31 cellular contexts compared by ENCODE assay signal in genomic region chr2:41395692-41396091, GRCh38.
DNase-seq lines count a peak whose midpoint lies in the region; ATAC-seq, FAIRE-seq and TF ChIP-seq lines count a peak whose summit lies in the region.
"Had no signal": no experiment of that assay in that cellular context is flagged by ENCODE, and none has a peak within 500 bp of the region (broad histone marks: within the 10 kb centered on the region; RNA-seq: fewer than 3 reads in every experiment).

No MANE protein-coding gene starts in this region.

- intact Hi-C loops in HepG2 (cut with micrococcal nuclease; ENCODE audit: unreplicated experiment) (no loop called here), right lobe of liver (cut with DNase I) (no loop called here), K562 (cut with micrococcal nuclease) (no loop called here)

- no peak for DNase-seq in HepG2 (ENCODE audit: low spot score)
- no peak for DNase-seq in right lobe of liver
- DNase-seq in K562 (ENCODE audit: extremely low read depth in 1 of 4, low spot score in 3 of 4) = no peak
- DNase-seq: 8988T; ACHN; AML-193; BE2C; C1 segment of cervical spinal cord; Caco-2; Calu3; CD4-positive, alpha-beta memory T cell; CD4-positive, alpha-beta T cell; CD4-positive, CD25-positive, alpha-beta regulatory T cell; CD8-positive, alpha-beta memory T cell; CD8-positive, alpha-beta T cell; COR-L47; DMS 273 treated with DMSO at 0.1 percent for 48 hours; DMS153; DMS53; DMS79; DMS79 treated with DMSO at 0.1 percent for 48 hours; DND-41; EL had no signal

- H3K4me1 ChIP-seq in HepG2 (ENCODE audit: insufficient read depth, low read length) (no peaks in the 10 kb centered on the region), right lobe of liver (no peaks in the 10 kb centered on the region), K562 (replicated peaks in 1 of 2; ENCODE audit: control insufficient read depth in 2 of 2, insufficient read depth in 2 of 2, low read length in 2 of 2) (no peaks in the 10 kb centered on the region)
- H3K4me1 ChIP-seq: A549; BLaER1; BLaER1 treated with 17β-estradiol and CSF1 and Interleukin-3, amounts not matched to agents 10 nM and 100 nM; Caco-2 had no signal

- H3K9ac ChIP-seq in HepG2 (ENCODE audit: insufficient read depth, low read depth, low read length) = no peak overlapping the region
- H3K9ac ChIP-seq in K562 (ENCODE audit: insufficient read depth in 1 of 2, low read depth in 2 of 2, low read length in 2 of 2) = no peak overlapping the region
- H3K9ac ChIP-seq: BLaER1; BLaER1 treated with 17β-estradiol and CSF1 and Interleukin-3, amounts not matched to agents 10 nM and 100 nM had no signal

- H3K27ac ChIP-seq in HepG2 (ENCODE audit: extremely low read length, insufficient read depth, low read length) (no peak overlapping the region), right lobe of liver (no peak overlapping the region), K562 (ENCODE audit: extremely low read depth, low read depth, low read length) (no peak overlapping the region)
- H3K27ac ChIP-seq: 22Rv1; A549; BLaER1; BLaER1 treated with 17β-estradiol and CSF1 and Interleukin-3, amounts not matched to agents 10 nM and 100 nM; C4-2B had no signal

- in situ Hi-C loops in HepG2 (cut with HindIII; ENCODE audit: extremely low pct_ligation_motif_present, low pct_unique_long_range_greater_than_20kb) (no loop called here), K562 (cut with MboI) (no loop called here)

- H3K4me3 ChIP-seq in HepG2 (replicated peaks in 1 of 3; ENCODE audit: insufficient read depth in 1 of 3, low read depth in 2 of 3, low read length in 3 of 3) = no peak overlapping the region
- no peak overlapping the region for H3K4me3 ChIP-seq in right lobe of liver
- no peak overlapping the region for H3K4me3 ChIP-seq in K562
- H3K4me3 ChIP-seq: A549; BLaER1; BLaER1 treated with 17β-estradiol and CSF1 and Interleukin-3, amounts not matched to agents 10 nM and 100 nM had no signal

- no peaks in the 10 kb centered on the region for H3K27me3 ChIP-seq in HepG2 (ENCODE audit: control insufficient read depth in 1 of 2, insufficient read depth in 2 of 2, low read length in 2 of 2)
- no peaks in the 10 kb centered on the region for H3K27me3 ChIP-seq in right lobe of liver
- no peaks in the 10 kb centered on the region for H3K27me3 ChIP-seq in K562 (ENCODE audit: control insufficient read depth in 2 of 2, insufficient read depth in 2 of 2, low read length in 2 of 2)
- H3K27me3 ChIP-seq: BE2C; BLaER1; BLaER1 treated with 17β-estradiol and CSF1 and Interleukin-3, amounts not matched to agents 10 nM and 100 nM had no signal

- H3K9me3 ChIP-seq in HepG2 (ENCODE audit: low read length) (no peaks in the 10 kb centered on the region), right lobe of liver (no peaks in the 10 kb centered on the region), K562 (replicated peaks; ENCODE audit: control insufficient read depth, insufficient read depth, low read depth, low read length) (no peaks in the 10 kb centered on the region)
- H3K9me3 ChIP-seq: A549, BE2C had no signal

- no peak overlapping the region for H3K4me2 ChIP-seq in HepG2 (ENCODE audit: low read depth, low read length)
- no peak overlapping the region for H3K4me2 ChIP-seq in K562 (ENCODE audit: insufficient read depth, low read length)
- H3K4me2 ChIP-seq: A549; BLaER1; BLaER1 treated with 17β-estradiol and CSF1 and Interleukin-3, amounts not matched to agents 10 nM and 100 nM had no signal

- H3K9me1 ChIP-seq in K562 (ENCODE audit: control insufficient read depth, insufficient read depth, low read length) = no peaks in the 10 kb centered on the region

- CTCF ChIA-PET in HepG2 (lab: Yijun Ruan, JAX; ENCODE audit: low intra/inter-chr PET ratio, low total read pairs) = no interaction called here
- CTCF ChIA-PET in K562 (lab: Yijun Ruan, JAX; ENCODE audit: low intra/inter-chr PET ratio) = no interaction called here

- no peaks in the 10 kb centered on the region for H3K36me3 ChIP-seq in HepG2 (replicated peaks in 1 of 2; ENCODE audit: control insufficient read depth in 1 of 2, insufficient read depth in 2 of 2, low read length in 2 of 2)
- no peaks in the 10 kb centered on the region for H3K36me3 ChIP-seq in right lobe of liver
- no peaks in the 10 kb centered on the region for H3K36me3 ChIP-seq in K562 (ENCODE audit: control insufficient read depth, insufficient read depth, low read length)
- H3K36me3 ChIP-seq: BE2C; BLaER1; BLaER1 treated with 17β-estradiol and CSF1 and Interleukin-3, amounts not matched to agents 10 nM and 100 nM had no signal

- H3K79me2 ChIP-seq in HepG2 (ENCODE audit: insufficient read depth, low read length) (no peaks in the 10 kb centered on the region), K562 (ENCODE audit: control insufficient read depth, insufficient read depth, low read length) (no peaks in the 10 kb centered on the region)

- POLR2A ChIA-PET in HepG2 (lab: Yijun Ruan, JAX) = no interaction called here
- POLR2A ChIA-PET in K562 (lab: Yijun Ruan, JAX) = no interaction called here

- BruUV-seq in HepG2 (replicated peaks; lab: Mats Ljungman, UMichigan) = no TSS peak
- BruUV-seq in K562 (replicated peaks; lab: Mats Ljungman, UMichigan) = no TSS peak

- H4K20me1 ChIP-seq in HepG2 (ENCODE audit: insufficient read depth, low read length) = no peaks in the 10 kb centered on the region
- no peaks in the 10 kb centered on the region for H4K20me1 ChIP-seq in K562 (replicated peaks; ENCODE audit: control insufficient read depth, insufficient read depth, low read length)
- H4K20me1 ChIP-seq: BLaER1; BLaER1 treated with 17β-estradiol and CSF1 and Interleukin-3, amounts not matched to agents 10 nM and 100 nM had no signal

- no peak for TF ChIP-seq EP300 in HepG2 (IDR thresholded peaks at IDR 0.05; ENCODE audit: low read depth in 2 of 2, low read length in 2 of 2)
- no peak for TF ChIP-seq EP300 in HepG2 (CRISPR knock-in tag; IDR thresholded peaks at IDR 0.05; ENCODE audit: borderline replicate concordance)
- no peak for TF ChIP-seq EP300 in K562 (IDR thresholded peaks at IDR 0.05; ENCODE audit: low read length)

- ATAC-seq in HepG2 (no peak), right lobe of liver (no peak), K562 (no peak), GM18498 (IDR thresholded peaks at IDR 0.05; ENCODE audit: unreplicated experiment) (no peak)
- ATAC-seq: A549; CD8-positive, alpha-beta T cell had no signal

- no peak overlapping the region for H2AFZ ChIP-seq in HepG2 (ENCODE audit: low read length)
- no peak overlapping the region for H2AFZ ChIP-seq in K562 (ENCODE audit: low read depth, low read length)

- TF ChIP-seq POLR2A in HepG2 (IDR thresholded peaks at IDR 0.05; ENCODE audit: insufficient read depth in 1 of 2, low read depth in 2 of 2, low read length in 2 of 2) (no peak), right lobe of liver (IDR thresholded peaks at IDR 0.05) (no peak), K562 (conservative IDR thresholded peaks at IDR 0.05) (no peak)

- TF ChIP-seq RAD21 in HepG2 (CRISPR knock-in tag; IDR thresholded peaks at IDR 0.05) (no peak), K562 (CRISPR knock-in tag; conservative IDR thresholded peaks at IDR 0.05 in 1 of 2, IDR thresholded peaks at IDR 0.05 in 1 of 2) (no peak)

- no peak for TF ChIP-seq CTCF in HepG2 (CRISPR knock-in tag; IDR thresholded peaks at IDR 0.05)
- no peak for TF ChIP-seq CTCF in right lobe of liver (IDR thresholded peaks at IDR 0.05)
- no peak for TF ChIP-seq CTCF in K562 (IDR thresholded peaks at IDR 0.05 in 2 of 3, conservative IDR thresholded peaks at IDR 0.05 in 1 of 3; ENCODE audit: insufficient read depth in 2 of 3, low read depth in 1 of 3, low read length in 3 of 3)

- 6% methylated on average over 3 of the region's 3 CpGs for WGBS in HepG2 (ENCODE audit: low lambda C conversion rate)
- WGBS in right lobe of liver (ENCODE audit: insufficient coverage, low coverage, low lambda C conversion rate, missing lambda C conversion rate) = 52% methylated on average over 3 of the region's 3 CpGs
- 3% methylated on average over 3 of the region's 3 CpGs for WGBS in K562 (ENCODE audit: insufficient coverage, low coverage, missing lambda C conversion rate)

- no peak for FAIRE-seq in HepG2 (lab: Jason Lieb, UNC)
- FAIRE-seq in K562 (lab: Jason Lieb, UNC) = no peak
- FAIRE-seq: A204.1, A549, D721Med had no signal

TF ChIP-seq in HepG2, 621 proteins besides CTCF, POLR2A, EP300 and RAD21 (continues in another document):
- TF ChIP-seq ZNF430 (CRISPR knock-in tag; IDR thresholded peaks at IDR 0.05) (no peak), HNRNPK (IDR thresholded peaks at IDR 0.05; ENCODE audit: low read depth, low read length, poor library complexity, severe bottlenecking) (no peak), TSC22D2 (CRISPR knock-in tag; IDR thresholded peaks at IDR 0.05; ENCODE audit: borderline replicate concordance) (no peak), ZNF275 (CRISPR knock-in tag; IDR thresholded peaks at IDR 0.05; ENCODE audit: borderline replicate concordance) (no peak), ZFP90 (CRISPR knock-in tag; IDR thresholded peaks at IDR 0.05; ENCODE audit: borderline replicate concordance) (no peak)

TF ChIP-seq in K562, 482 proteins besides CTCF, POLR2A, EP300 and RAD21:
- 0 out of 2 replicates have a peak, but pooled peaks have one; percentile 61 for TF ChIP-seq ZSCAN32 (CRISPR knock-in tag; IDR thresholded peaks at IDR 0.05)
- no peak for TF ChIP-seq CREB3 (tag; conservative IDR thresholded peaks at IDR 0.05; ENCODE audit: low read depth)
- TF ChIP-seq CEBPG (CRISPR knock-in tag; IDR thresholded peaks at IDR 0.05) = no peak
- 0 out of 4 replicates have a peak, but pooled peaks of 1 of the 2 experiments have one; percentile 30 for TF ChIP-seq CEBPG (tag; conservative IDR thresholded peaks at IDR 0.05 in 1 of 2, IDR thresholded peaks at IDR 0.05 in 1 of 2)
- TF ChIP-seq SMAD1 (IDR thresholded peaks at IDR 0.05; ENCODE audit: low read depth, low read length, partially characterized antibody) = no peak
- no peak for TF ChIP-seq IRF9 (tag; IDR thresholded peaks at IDR 0.05)
- no peak for TF ChIP-seq ZNF184 (CRISPR knock-in tag; IDR thresholded peaks at IDR 0.05)

Comparison
In these comparisons a context has a peak if more than half of its experiments do, and no peak if none do; other contexts are left out.
1. Of the 241 proteins assayed by ChIP-seq in both HepG2 and K562: peak only in HepG2: CEBPB; only in K562: none; in both: none; in neither: 238; mixed calls (peak in some experiments, not most) for 2.